13 cellular contexts compared by ENCODE assay signal in genomic region chr11:95182397-95182796, GRCh38. TPM values are rescaled to one million over a fixed set of nuclear protein-coding genes. Genes with fewer than 3 reads are reported as not detected.
DNase-seq lines count a peak whose midpoint lies in the region; ATAC-seq and TF ChIP-seq lines count a peak whose summit lies in the region.
"Had no signal": no experiment of that assay in that cellular context is flagged by ENCODE, and none has a peak within 500 bp of the region (broad histone marks: within the 10 kb centered on the region; RNA-seq: fewer than 3 reads in every experiment).

No MANE protein-coding gene starts in this region.

- ATAC-seq in T-cell (replicated peaks in 1 of 4) (no peak), GM21717 (IDR thresholded peaks at IDR 0.05; ENCODE audit: unreplicated experiment) (no peak), GM19455 (IDR thresholded peaks at IDR 0.05; ENCODE audit: unreplicated experiment) (no peak)
- ATAC-seq: HepG2 had no signal

- POLR2A ChIA-PET in T-cell (lab: Charles Lee), result no interaction called here

- peaks cover 16% of the 10 kb centered on the region for H3K36me3 Mint-ChIP-seq in activated naive CD8-positive, alpha-beta T cell
- peaks cover 6% of the 10 kb centered on the region for H3K36me3 Mint-ChIP-seq in activated naive CD8-positive, alpha-beta T cell treated with anti-CD3 and anti-CD28 coated beads for 36 hours
- peaks cover 46% of the 10 kb centered on the region for H3K36me3 Mint-ChIP-seq in T-cell

- H3K27me3 Mint-ChIP-seq in activated naive CD8-positive, alpha-beta T cell, result no peaks in the 10 kb centered on the region
- no peaks in the 10 kb centered on the region for H3K27me3 Mint-ChIP-seq in activated naive CD8-positive, alpha-beta T cell treated with anti-CD3 and anti-CD28 coated beads for 36 hours
- no peaks in the 10 kb centered on the region for H3K27me3 Mint-ChIP-seq in T-cell

- CTCF ChIA-PET in T-cell (lab: Charles Lee), result interaction anchor here (0.5 to 0.7 kb wide), 2 partner anchors 33 to 116 kb away, joined by 3 to 8 read pairs; partner anchors contain the start of gene SRSF8 (in 1 of the 2)

- no peaks in the 10 kb centered on the region for H3K9me3 Mint-ChIP-seq in activated naive CD8-positive, alpha-beta T cell (ENCODE audit: low read depth)
- H3K9me3 Mint-ChIP-seq in activated naive CD8-positive, alpha-beta T cell treated with anti-CD3 and anti-CD28 coated beads for 36 hours, result no peaks in the 10 kb centered on the region
- no peaks in the 10 kb centered on the region for H3K9me3 Mint-ChIP-seq in T-cell

- no peak overlapping the region for H3K4me3 ChIP-seq in epithelial cell of esophagus (ENCODE audit: low read length)

- no peak for TF ChIP-seq CTCF in epithelial cell of esophagus (IDR thresholded peaks at IDR 0.05; ENCODE audit: insufficient read depth, low read depth, low read length, missing control alignments)

- H3K27ac Mint-ChIP-seq in activated naive CD8-positive, alpha-beta T cell, result peak overlapping the region; percentile 87
- H3K27ac Mint-ChIP-seq in activated naive CD8-positive, alpha-beta T cell treated with anti-CD3 and anti-CD28 coated beads for 36 hours, result no peak overlapping the region
- H3K27ac Mint-ChIP-seq in T-cell, result peak overlapping the region; percentile 62 to 71

- DNase-seq in activated naive CD8-positive, alpha-beta T cell treated with anti-CD3 and anti-CD28 coated beads for 36 hours, result no peak
- DNase-seq in T-cell (no peak), epithelial cell of esophagus (ENCODE audit: low read depth) (peak; percentile 37), NCI-H1105 (lab: John Stamatoyannopoulos, UW) (no peak)
- DNase-seq: DMS 273 treated with DMSO at 0.1 percent for 48 hours, MM.1S, NCI-H187 treated with DMSO at 0.1 percent for 48 hours, NCI-H2171, NCI-H774 had no signal

- H3K4me3 Mint-ChIP-seq in activated naive CD8-positive, alpha-beta T cell, result no peak overlapping the region
- no peak overlapping the region for H3K4me3 Mint-ChIP-seq in activated naive CD8-positive, alpha-beta T cell treated with anti-CD3 and anti-CD28 coated beads for 36 hours
- H3K4me3 Mint-ChIP-seq in T-cell, result no peak overlapping the region

- peaks cover 16% of the 10 kb centered on the region for H3K4me1 Mint-ChIP-seq in activated naive CD8-positive, alpha-beta T cell (ENCODE audit: low read depth)
- peaks cover under 1% of the 10 kb centered on the region for H3K4me1 Mint-ChIP-seq in activated naive CD8-positive, alpha-beta T cell treated with anti-CD3 and anti-CD28 coated beads for 36 hours
- peaks cover 0 to 15% (median 15%) of the 10 kb centered on the region in 3 donors for H3K4me1 Mint-ChIP-seq in T-cell

RNA-seq across cellular contexts. Expression of gene SESN3, which starts 48.6 kb away (rescaled TPM):
- 10 to 100 TPM; 16.2 to 16.4 TPM for total RNA-seq in activated naive CD8-positive, alpha-beta T cell treated with anti-CD3 and anti-CD28 coated beads for 36 hours
- 100 to 1,000 TPM in 3 of 5 donors, 10 to 100 TPM in 2; 61.5 to 150 (median 132) TPM for total RNA-seq in T-cell
